Comparison of ENCODE assay signal across 10 cellular contexts in the genomic region with DNA sequence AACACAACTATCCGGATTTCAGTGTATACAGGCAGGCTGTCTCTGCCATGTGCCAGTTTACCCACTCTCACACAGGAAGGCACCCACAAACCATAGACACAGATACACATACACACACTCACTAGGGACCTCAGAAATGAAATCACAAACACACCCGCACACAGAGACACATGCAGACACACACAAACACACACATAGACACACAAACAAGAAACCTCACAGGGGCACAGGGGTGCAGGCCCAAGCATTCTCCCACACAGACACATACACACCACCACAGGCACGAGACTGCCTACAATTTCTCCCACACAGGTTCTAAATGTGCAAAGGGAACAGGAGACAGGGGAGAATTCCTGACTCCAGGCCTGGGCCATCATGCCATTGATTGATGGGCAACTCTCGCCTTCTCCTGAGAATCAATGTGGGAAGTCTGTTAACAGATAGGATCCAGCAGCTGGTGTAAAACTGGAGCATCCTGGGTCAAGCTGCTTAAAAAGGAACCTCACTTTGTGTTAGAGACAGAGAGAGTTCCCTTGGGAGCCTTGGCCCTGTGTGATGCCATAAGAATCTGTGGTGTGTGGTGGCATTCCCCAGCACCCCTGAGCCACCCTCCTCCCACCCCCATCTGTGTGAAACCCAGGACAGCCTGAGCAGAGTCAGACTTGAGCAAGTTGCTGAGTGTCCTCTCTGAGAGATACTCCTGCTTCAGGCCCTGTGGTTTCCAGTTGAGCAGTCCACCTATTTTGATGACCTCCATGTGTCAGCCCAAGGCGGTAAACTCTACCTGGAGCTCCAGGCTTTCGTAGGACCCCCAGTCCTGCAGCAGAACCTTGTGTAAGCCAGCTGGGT. TPM values are rescaled to one million over a fixed set of nuclear protein-coding genes. Genes with fewer than 3 reads are reported as not detected.
DNase-seq lines count a peak whose midpoint lies in the region; FAIRE-seq and TF ChIP-seq lines count a peak whose summit lies in the region.
"Had no signal": no experiment of that assay in that cellular context is flagged by ENCODE, and none has a peak within 500 bp of the region (broad histone marks: within the 10 kb centered on the region; RNA-seq: fewer than 3 reads in every experiment).

No MANE protein-coding gene starts in this region.

- H3K4me1 ChIP-seq in OCI-LY7 (ENCODE audit: insufficient read depth, low read length, poor library complexity, severe bottlenecking) = peaks cover 45% of the 10 kb centered on the region
- peaks cover 14% of the 10 kb centered on the region for H3K4me1 ChIP-seq in endothelial cell of umbilical vein (ENCODE audit: control insufficient read depth, extremely low read depth, insufficient read depth, low read length)

- intact Hi-C loops in OCI-LY7 (cut with micrococcal nuclease; ENCODE audit: unreplicated experiment) = no loop called here
- intact Hi-C loops in endothelial cell of umbilical vein (cut with micrococcal nuclease) = no loop called here

- no peak for DNase-seq in activated naive CD4-positive, alpha-beta T cell treated with anti-CD3 and anti-CD28 coated beads, Interleukin-2, amount 10 ng/mL, durations not matched to agents 7 days and 5 days
- DNase-seq in activated naive CD4-positive, alpha-beta T cell treated with Interleukin-2 at 50 U/mL for 16 hours = no peak
- DNase-seq in OCI-LY7 (ENCODE audit: low spot score) (no peak), endothelial cell of umbilical vein (ENCODE audit: low read depth, low spot score) (no peak), substantia nigra (lab: John Stamatoyannopoulos, UW) (no peak), EL (no peak), ureter (ENCODE audit: low spot score) (no peak), inferior parietal cortex (ENCODE audit: extremely low spot score) (no peak)
- DNase-seq: effector CD8-positive, alpha-beta T cell had no signal

- H4K20me1 ChIP-seq in OCI-LY7 (ENCODE audit: insufficient read depth, low read length) (no peaks in the 10 kb centered on the region), endothelial cell of umbilical vein (replicated peaks; ENCODE audit: control insufficient read depth, extremely low read depth, insufficient read depth, low read length) (no peaks in the 10 kb centered on the region)

- FAIRE-seq in endothelial cell of umbilical vein (lab: Jason Lieb, UNC) = peak; percentile 15

- H3K9me3 ChIP-seq in OCI-LY7 (ENCODE audit: low read length) (no peaks in the 10 kb centered on the region), endothelial cell of umbilical vein (replicated peaks; ENCODE audit: control insufficient read depth, insufficient read depth, low read length) (no peaks in the 10 kb centered on the region)

- H3K27ac ChIP-seq in OCI-LY7 (ENCODE audit: low read depth, low read length, poor library complexity, severe bottlenecking) (no peak overlapping the region), endothelial cell of umbilical vein (ENCODE audit: insufficient read depth, low read depth, low read length) (no peak overlapping the region), substantia nigra (ENCODE audit: low read depth, low read length, poor library complexity, severe bottlenecking) (peak overlapping the region; percentile 83)
- H3K27ac ChIP-seq: SK-N-MC had no signal

- H3K4me1 Mint-ChIP-seq in activated naive CD4-positive, alpha-beta T cell treated with anti-CD3 and anti-CD28 coated beads, Interleukin-2, amount 10 ng/mL, durations not matched to agents 7 days and 5 days = peaks cover 61% of the 10 kb centered on the region

- peak overlapping the region; percentile 62 for H3K4me3 Mint-ChIP-seq in activated naive CD4-positive, alpha-beta T cell treated with anti-CD3 and anti-CD28 coated beads, Interleukin-2, amount 10 ng/mL, durations not matched to agents 7 days and 5 days

- peaks cover 13% of the 10 kb centered on the region for H3K36me3 Mint-ChIP-seq in activated naive CD4-positive, alpha-beta T cell treated with anti-CD3 and anti-CD28 coated beads, Interleukin-2, amount 10 ng/mL, durations not matched to agents 7 days and 5 days

- peak overlapping the region; percentile 42 for H3K4me2 ChIP-seq in OCI-LY7 (ENCODE audit: low read length)
- H3K4me2 ChIP-seq in endothelial cell of umbilical vein (ENCODE audit: insufficient read depth, low read length) = no peak overlapping the region

- POLR2A ChIA-PET in OCI-LY7 (lab: Charles Lee) (no interaction called here), endothelial cell of umbilical vein (lab: Charles Lee) (no interaction called here)

- H3K27me3 ChIP-seq in endothelial cell of umbilical vein (ENCODE audit: control insufficient read depth in 2 of 2, insufficient read depth in 2 of 2, low read length in 2 of 2) = no peaks in the 10 kb centered on the region

- no peaks in the 10 kb centered on the region for H3K9me2 ChIP-seq in OCI-LY7 (ENCODE audit: insufficient read depth, low read length)

- H3K27ac Mint-ChIP-seq in activated naive CD4-positive, alpha-beta T cell treated with anti-CD3 and anti-CD28 coated beads, Interleukin-2, amount 10 ng/mL, durations not matched to agents 7 days and 5 days = peak overlapping the region; percentile 94

- no peak overlapping the region for H2AFZ ChIP-seq in OCI-LY7 (ENCODE audit: low read length)
- H2AFZ ChIP-seq in endothelial cell of umbilical vein (ENCODE audit: low read depth, low read length) = no peak overlapping the region

- no peaks in the 10 kb centered on the region for H3K27me3 Mint-ChIP-seq in activated naive CD4-positive, alpha-beta T cell treated with anti-CD3 and anti-CD28 coated beads, Interleukin-2, amount 10 ng/mL, durations not matched to agents 7 days and 5 days

- no peak overlapping the region for H3K4me3 ChIP-seq in OCI-LY7 (ENCODE audit: low read depth, low read length, poor library complexity, severe bottlenecking)
- H3K4me3 ChIP-seq in endothelial cell of umbilical vein (replicated peaks in 1 of 3; ENCODE audit: insufficient read depth in 1 of 3, low read depth in 1 of 3, low read length in 3 of 3) = no peak overlapping the region
- H3K4me3 ChIP-seq: SK-N-MC had no signal

- no peak for TF ChIP-seq POLR2A in endothelial cell of umbilical vein (IDR thresholded peaks at IDR 0.05; ENCODE audit: low read depth, low read length)

- CTCF ChIA-PET in activated naive CD4-positive, alpha-beta T cell treated with anti-CD3 and anti-CD28 coated beads, Interleukin-2, amount 10 ng/mL, durations not matched to agents 7 days and 5 days (lab: Charles Lee) = interaction anchor here (1.2 to 1.9 kb wide), 2 partner anchors 38 to 40 kb away, joined by 4 to 7 read pairs; no protein-coding TSS in a partner anchor
- CTCF ChIA-PET in OCI-LY7 (lab: Charles Lee; ENCODE audit: unreplicated experiment) (no interaction called here), endothelial cell of umbilical vein (lab: Charles Lee) (interaction anchor here (2.0 kb wide), 1 partner anchor 213 kb away, joined by 9 read pairs; no protein-coding TSS in a partner anchor)

- dilution Hi-C loops in endothelial cell of umbilical vein (cut with MboI; ENCODE audit: extremely low pct_ligation_motif_present, low sequenced_read_pairs) = no loop called here

- H3K9me1 ChIP-seq in endothelial cell of umbilical vein (replicated peaks; ENCODE audit: control insufficient read depth, extremely low read depth, insufficient read depth, low read length) = no peaks in the 10 kb centered on the region

- TF ChIP-seq CTCF in OCI-LY7 (conservative IDR thresholded peaks at IDR 0.05; ENCODE audit: low read length) = no peak
- no peak for TF ChIP-seq CTCF in endothelial cell of umbilical vein (IDR thresholded peaks at IDR 0.05; ENCODE audit: extremely low read depth in 1 of 2, insufficient read depth in 1 of 2, low read depth in 1 of 2, low read length in 2 of 2)

- H3K79me2 ChIP-seq in OCI-LY7 (ENCODE audit: insufficient read depth, low read depth, low read length) (no peaks in the 10 kb centered on the region; the same call in 1 of the 2 replicates), endothelial cell of umbilical vein (ENCODE audit: control insufficient read depth, insufficient read depth, low read length) (peaks cover 3% of the 10 kb centered on the region)

- no peak overlapping the region for H3K9ac ChIP-seq in endothelial cell of umbilical vein (replicated peaks; ENCODE audit: extremely low read depth, insufficient read depth, low read length)

- H3K36me3 ChIP-seq in OCI-LY7 (ENCODE audit: insufficient read depth, low read length) (no peaks in the 10 kb centered on the region; the same call in 1 of the 2 replicates), endothelial cell of umbilical vein (ENCODE audit: control insufficient read depth in 2 of 2, extremely low read depth in 1 of 2, insufficient read depth in 2 of 2, low read length in 2 of 2) (peaks cover 0 to 4% of the 10 kb centered on the region in 2 experiments)

- H3K9me3 Mint-ChIP-seq in activated naive CD4-positive, alpha-beta T cell treated with anti-CD3 and anti-CD28 coated beads, Interleukin-2, amount 10 ng/mL, durations not matched to agents 7 days and 5 days = no peaks in the 10 kb centered on the region

- BruUV-seq in OCI-LY7 (replicated peaks; lab: Mats Ljungman, UMichigan) = no TSS peak
- BruUV-seq in endothelial cell of umbilical vein (replicated peaks; lab: Mats Ljungman, UMichigan) = no TSS peak

TF ChIP-seq in endothelial cell of umbilical vein, 7 proteins besides CTCF, POLR2A, EP300 and RAD21 (continues in another document):
- no peak for TF ChIP-seq FOS (IDR thresholded peaks at IDR 0.05; ENCODE audit: borderline replicate concordance, insufficient read depth, low read length)
- TF ChIP-seq MYC (IDR thresholded peaks at IDR 0.05; ENCODE audit: low read depth, low read length) = no peak
- no peak for TF ChIP-seq POLR2AphosphoS5 (IDR thresholded peaks at IDR 0.05; ENCODE audit: insufficient read depth, low read depth, low read length)
- no peak for TF ChIP-seq JUN (IDR thresholded peaks at IDR 0.05; ENCODE audit: borderline replicate concordance, insufficient read depth, insufficient read length, low read depth)
- TF ChIP-seq, protein P1, sequence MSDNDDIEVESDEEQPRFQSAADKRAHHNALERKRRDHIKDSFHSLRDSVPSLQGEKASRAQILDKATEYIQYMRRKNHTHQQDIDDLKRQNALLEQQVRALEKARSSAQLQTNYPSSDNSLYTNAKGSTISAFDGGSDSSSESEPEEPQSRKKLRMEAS (IDR thresholded peaks at IDR 0.05; ENCODE audit: insufficient read depth, insufficient read length) = no peak
- TF ChIP-seq GATA2 (IDR thresholded peaks at IDR 0.05; ENCODE audit: insufficient read depth, insufficient read length, low read depth, low read length) = no peak

RNA-seq across cellular contexts. Expression of a gene that starts 33.9 kb away (rescaled TPM):
- total RNA-seq in OCI-LY7 (2014; rRNA removed; shearing (Covaris generic)) = 5.4 and 6.3 TPM in 2 replicates
- total RNA-seq in OCI-LY7 (2022) (32.9 and 38.7 TPM in 2 replicates), endothelial cell of umbilical vein (57.3 and 62.2 TPM in 2 replicates), ureter (79.3 TPM)
- 33.0 and 41.3 TPM in 2 replicates for polyA plus RNA-seq in endothelial cell of umbilical vein
- polyA plus RNA-seq in endothelial cell of umbilical vein (2011; cell fraction: cytosol; rRNA removed) = 59.9 and 62.8 TPM in 2 replicates
- 17.4 and 27.1 TPM in 2 replicates for polyA plus RNA-seq in endothelial cell of umbilical vein (2011; cell fraction: nucleus; rRNA removed)
- polyA plus RNA-seq in endothelial cell of umbilical vein (2012) = 65.5 and 71.1 TPM in 2 replicates
- polyA minus RNA-seq in endothelial cell of umbilical vein = 18.6 and 19.8 TPM in 2 replicates
- 40.1 TPM for polyA minus RNA-seq in endothelial cell of umbilical vein (2011; cell fraction: cytosol; rRNA and poly(A)+ RNA removed)
- polyA minus RNA-seq in endothelial cell of umbilical vein (2011; cell fraction: nucleus; rRNA and poly(A)+ RNA removed) = 27.8 and 32.2 TPM in 2 replicates
